ENCODE assay signal across 10 cellular contexts in the genomic region with DNA sequence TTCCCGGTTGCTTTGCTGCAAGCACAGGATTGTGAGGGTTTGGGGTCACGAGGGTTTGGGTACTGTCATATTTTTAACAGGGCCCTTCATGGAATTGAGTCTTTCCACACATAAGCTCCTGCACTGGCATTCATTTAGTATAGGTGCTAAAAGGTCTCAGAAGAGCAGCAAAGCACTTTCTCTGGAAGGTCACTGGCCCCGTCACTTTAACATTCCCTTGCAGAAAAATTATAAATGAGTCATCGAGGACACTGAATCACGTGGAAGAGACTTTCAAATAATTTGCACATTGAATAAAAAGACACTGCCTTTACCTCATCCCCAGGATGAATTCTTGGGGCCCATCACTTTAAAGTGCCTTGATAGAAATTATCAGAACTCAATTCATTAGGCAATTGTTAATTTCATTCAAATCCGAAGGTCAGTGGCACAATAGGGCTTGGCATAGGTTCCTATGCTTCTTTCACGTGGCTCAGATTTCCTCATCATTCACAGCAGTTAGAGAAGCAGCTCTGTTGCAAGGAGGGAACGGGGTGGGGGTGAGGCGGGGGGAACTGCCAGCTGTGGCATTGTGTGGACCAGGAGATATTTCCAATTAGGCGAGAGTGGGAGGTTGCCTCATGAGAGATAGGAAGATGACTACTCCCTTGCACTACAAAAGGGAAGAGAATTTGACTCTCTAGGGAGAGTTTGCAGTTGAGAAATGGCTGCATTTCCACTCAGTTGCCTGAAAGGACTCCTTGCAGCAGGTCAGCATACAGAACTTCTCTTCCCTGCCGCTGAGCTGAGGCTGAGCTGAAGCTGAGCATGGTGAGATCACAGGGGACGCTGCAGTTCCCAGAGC.
DNase-seq lines count a peak whose midpoint lies in the region; ATAC-seq and TF ChIP-seq lines count a peak whose summit lies in the region.
"Had no signal": no experiment of that assay in that cellular context is flagged by ENCODE, and none has a peak within 500 bp of the region (broad histone marks: within the 10 kb centered on the region; RNA-seq: fewer than 3 reads in every experiment).

No MANE protein-coding gene starts in this region.

- in situ Hi-C loops in ACHN (cut with HindIII; ENCODE audit: low pct_ligation_motif_present, low pct_unique_long_range_greater_than_20kb, low sequenced_read_pairs), result no loop called here

- H3K4me3 Mint-ChIP-seq in GM23338 (no peak overlapping the region), glutamatergic neuron (ENCODE audit: unreplicated experiment) (no peak overlapping the region)

- no peaks in the 10 kb centered on the region; the same call in 1 of the 3 replicates for H3K36me3 Mint-ChIP-seq in GM23338 (ENCODE audit: low read depth)
- H3K36me3 Mint-ChIP-seq in glutamatergic neuron (ENCODE audit: unreplicated experiment), result no peaks in the 10 kb centered on the region

- H3K27ac ChIP-seq in GM23338 (ENCODE audit: low read depth), result no peak overlapping the region
- H3K27ac ChIP-seq: skin epidermis had no signal

- peak overlapping the region; percentile 14; the same call in 1 of the 2 replicates for H2AFZ ChIP-seq in GM23338

- no peaks in the 10 kb centered on the region for H3K9me2 ChIP-seq in GM23338 (ENCODE audit: insufficient read depth)

- H3K4me1 Mint-ChIP-seq in GM23338, result peaks cover 17% of the 10 kb centered on the region
- H3K4me1 Mint-ChIP-seq in glutamatergic neuron (ENCODE audit: low read depth, unreplicated experiment), result peaks cover 10% of the 10 kb centered on the region

- intact Hi-C loops in sciatic nerve (cut with DNase I), result no loop called here

- H3K4me3 ChIP-seq in GM23338, result no peak overlapping the region
- H3K4me3 ChIP-seq: HAP-1, skin epidermis had no signal

- H3K27ac Mint-ChIP-seq in GM23338 (no peak overlapping the region), glutamatergic neuron (ENCODE audit: unreplicated experiment) (peak overlapping the region; percentile 60)

- no peaks in the 10 kb centered on the region for H3K36me3 ChIP-seq in GM23338 (ENCODE audit: insufficient read depth)
- H3K36me3 ChIP-seq: HAP-1 had no signal

- no peak overlapping the region for H3K4me2 ChIP-seq in GM23338

- ATAC-seq in GM23338 (peak; percentile 90), SK-N-SH treated with all-trans-retinoic acid at 6 μM for 48 hours (peak; percentile 77), sciatic nerve (peak; percentile 86), GM19395 (IDR thresholded peaks at IDR 0.05; ENCODE audit: unreplicated experiment) (no peak)

- no peaks in the 10 kb centered on the region for H3F3A ChIP-seq in GM23338 (replicated peaks; ENCODE audit: low read depth)

- H4K20me1 ChIP-seq in GM23338 (replicated peaks; ENCODE audit: insufficient read depth), result no peaks in the 10 kb centered on the region

- peaks cover 8% of the 10 kb centered on the region; the same call in 1 of the 2 replicates for H3K4me1 ChIP-seq in GM23338 (ENCODE audit: insufficient read depth)

- H3K27me3 Mint-ChIP-seq in GM23338 (ENCODE audit: insufficient read depth, low read depth, poor library complexity) (peaks cover 5% of the 10 kb centered on the region), glutamatergic neuron (ENCODE audit: unreplicated experiment) (no peaks in the 10 kb centered on the region)

- H3K79me2 ChIP-seq in GM23338 (replicated peaks; ENCODE audit: insufficient read depth), result no peaks in the 10 kb centered on the region

- no peaks in the 10 kb centered on the region for H3K27me3 ChIP-seq in GM23338 (ENCODE audit: insufficient read depth)

- peak; percentile 25 for DNase-seq in GM23338 (ENCODE audit: low spot score)
- peak; percentile 52 for DNase-seq in glutamatergic neuron
- DNase-seq in sciatic nerve (ENCODE audit: low spot score), result no peak
- no peak for DNase-seq in NCI-H345 (lab: John Stamatoyannopoulos, UW)
- DNase-seq in ACHN, result no peak
- no peak for DNase-seq in hippocampal formation (lab: John Stamatoyannopoulos, UW)

- TF ChIP-seq CTCF in GM23338 (conservative IDR thresholded peaks at IDR 0.05; ENCODE audit: low read depth in 2 of 2) (no peak), glutamatergic neuron (IDR thresholded peaks at IDR 0.05; ENCODE audit: partially characterized antibody, unreplicated experiment) (no peak)

- H3K9me3 Mint-ChIP-seq in GM23338, result peaks cover 11% of the 10 kb centered on the region
- no peaks in the 10 kb centered on the region for H3K9me3 Mint-ChIP-seq in glutamatergic neuron (ENCODE audit: unreplicated experiment)

TF ChIP-seq in GM23338, 12 proteins besides CTCF, POLR2A, EP300 and RAD21 (continues in another document):
- TF ChIP-seq STAT1 (IDR thresholded peaks at IDR 0.05; ENCODE audit: unreplicated experiment) (no peak), NANOG (IDR thresholded peaks at IDR 0.05; ENCODE audit: borderline replicate concordance) (no peak), ZNF331 (CRISPR knock-in tag; IDR thresholded peaks at IDR 0.05; ENCODE audit: low read depth) (no peak)

TF ChIP-seq in SK-N-SH treated with all-trans-retinoic acid at 6 μM for 48 hours, 23 proteins besides CTCF, POLR2A, EP300 and RAD21 (continues in another document):
- TF ChIP-seq TCF4 (CRISPR knock-in tag; IDR thresholded peaks at IDR 0.05; ENCODE audit: borderline replicate concordance) (no peak), ISL1 (CRISPR knock-in tag; IDR thresholded peaks at IDR 0.05) (no peak), ESRRG (CRISPR knock-in tag; IDR thresholded peaks at IDR 0.05) (no peak), PPARA (CRISPR knock-in tag; IDR thresholded peaks at IDR 0.05; ENCODE audit: borderline replicate concordance) (no peak), SNAI2 (CRISPR knock-in tag; IDR thresholded peaks at IDR 0.05) (no peak), ARNTL (CRISPR knock-in tag; IDR thresholded peaks at IDR 0.05; ENCODE audit: borderline replicate concordance, low read depth) (no peak), ZNF70 (CRISPR knock-in tag; IDR thresholded peaks at IDR 0.05) (no peak), TOX (CRISPR knock-in tag; IDR thresholded peaks at IDR 0.05; ENCODE audit: borderline replicate concordance) (no peak), OSR1 (CRISPR knock-in tag; IDR thresholded peaks at IDR 0.05) (no peak), ZNF565 (CRISPR knock-in tag; conservative IDR thresholded peaks at IDR 0.05; ENCODE audit: low read depth) (no peak), BACH2 (CRISPR knock-in tag; IDR thresholded peaks at IDR 0.05; ENCODE audit: borderline replicate concordance) (no peak), ZNF8 (CRISPR knock-in tag; IDR thresholded peaks at IDR 0.05) (no peak), ZFP30 (CRISPR knock-in tag; IDR thresholded peaks at IDR 0.05) (no peak), ZC3H10 (CRISPR knock-in tag; IDR thresholded peaks at IDR 0.05) (no peak), CSDC2 (CRISPR knock-in tag; IDR thresholded peaks at IDR 0.05) (no peak), RARB (CRISPR knock-in tag; IDR thresholded peaks at IDR 0.05) (no peak)
- TF ChIP-seq, protein P1, sequence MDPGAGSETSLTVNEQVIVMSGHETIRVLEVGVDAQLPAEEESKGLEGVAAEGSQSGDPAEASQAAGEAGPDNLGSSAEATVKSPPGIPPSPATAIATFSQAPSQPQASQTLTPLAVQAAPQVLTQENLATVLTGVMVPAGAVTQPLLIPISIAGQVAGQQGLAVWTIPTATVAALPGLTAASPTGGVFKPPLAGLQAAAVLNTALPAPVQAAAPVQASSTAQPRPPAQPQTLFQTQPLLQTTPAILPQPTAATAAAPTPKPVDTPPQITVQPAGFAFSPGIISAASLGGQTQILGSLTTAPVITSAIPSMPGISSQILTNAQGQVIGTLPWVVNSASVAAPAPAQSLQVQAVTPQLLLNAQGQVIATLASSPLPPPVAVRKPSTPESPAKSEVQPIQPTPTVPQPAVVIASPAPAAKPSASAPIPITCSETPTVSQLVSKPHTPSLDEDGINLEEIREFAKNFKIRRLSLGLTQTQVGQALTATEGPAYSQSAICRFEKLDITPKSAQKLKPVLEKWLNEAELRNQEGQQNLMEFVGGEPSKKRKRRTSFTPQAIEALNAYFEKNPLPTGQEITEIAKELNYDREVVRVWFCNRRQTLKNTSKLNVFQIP (CRISPR knock-in tag; IDR thresholded peaks at IDR 0.05; ENCODE audit: borderline replicate concordance, low read depth), result no peak
- TF ChIP-seq, protein P2, sequence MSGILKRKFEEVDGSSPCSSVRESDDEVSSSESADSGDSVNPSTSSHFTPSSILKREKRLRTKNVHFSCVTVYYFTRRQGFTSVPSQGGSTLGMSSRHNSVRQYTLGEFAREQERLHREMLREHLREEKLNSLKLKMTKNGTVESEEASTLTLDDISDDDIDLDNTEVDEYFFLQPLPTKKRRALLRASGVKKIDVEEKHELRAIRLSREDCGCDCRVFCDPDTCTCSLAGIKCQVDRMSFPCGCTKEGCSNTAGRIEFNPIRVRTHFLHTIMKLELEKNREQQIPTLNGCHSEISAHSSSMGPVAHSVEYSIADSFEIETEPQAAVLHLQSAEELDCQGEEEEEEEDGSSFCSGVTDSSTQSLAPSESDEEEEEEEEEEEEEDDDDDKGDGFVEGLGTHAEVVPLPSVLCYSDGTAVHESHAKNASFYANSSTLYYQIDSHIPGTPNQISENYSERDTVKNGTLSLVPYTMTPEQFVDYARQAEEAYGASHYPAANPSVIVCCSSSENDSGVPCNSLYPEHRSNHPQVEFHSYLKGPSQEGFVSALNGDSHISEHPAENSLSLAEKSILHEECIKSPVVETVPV (CRISPR knock-in tag; IDR thresholded peaks at IDR 0.05), result no peak
- TF ChIP-seq, protein P3, sequence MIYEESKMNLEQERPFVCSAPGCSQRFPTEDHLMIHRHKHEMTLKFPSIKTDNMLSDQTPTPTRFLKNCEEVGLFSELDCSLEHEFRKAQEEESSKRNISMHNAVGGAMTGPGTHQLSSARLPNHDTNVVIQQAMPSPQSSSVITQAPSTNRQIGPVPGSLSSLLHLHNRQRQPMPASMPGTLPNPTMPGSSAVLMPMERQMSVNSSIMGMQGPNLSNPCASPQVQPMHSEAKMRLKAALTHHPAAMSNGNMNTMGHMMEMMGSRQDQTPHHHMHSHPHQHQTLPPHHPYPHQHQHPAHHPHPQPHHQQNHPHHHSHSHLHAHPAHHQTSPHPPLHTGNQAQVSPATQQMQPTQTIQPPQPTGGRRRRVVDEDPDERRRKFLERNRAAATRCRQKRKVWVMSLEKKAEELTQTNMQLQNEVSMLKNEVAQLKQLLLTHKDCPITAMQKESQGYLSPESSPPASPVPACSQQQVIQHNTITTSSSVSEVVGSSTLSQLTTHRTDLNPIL (CRISPR knock-in tag; IDR thresholded peaks at IDR 0.05; ENCODE audit: low read depth), result no peak

Comparison
In these comparisons a context has a peak if more than half of its experiments do, and no peak if none do; other contexts are left out.
1. DNase-seq: peak in GM23338 (single experiment) and glutamatergic neuron (single experiment); none in sciatic nerve (single experiment), NCI-H345 (single experiment), ACHN (single experiment) and hippocampal formation (0 of 2).